Comparison of ENCODE assay signal across 1 cellular context in the genomic region with DNA sequence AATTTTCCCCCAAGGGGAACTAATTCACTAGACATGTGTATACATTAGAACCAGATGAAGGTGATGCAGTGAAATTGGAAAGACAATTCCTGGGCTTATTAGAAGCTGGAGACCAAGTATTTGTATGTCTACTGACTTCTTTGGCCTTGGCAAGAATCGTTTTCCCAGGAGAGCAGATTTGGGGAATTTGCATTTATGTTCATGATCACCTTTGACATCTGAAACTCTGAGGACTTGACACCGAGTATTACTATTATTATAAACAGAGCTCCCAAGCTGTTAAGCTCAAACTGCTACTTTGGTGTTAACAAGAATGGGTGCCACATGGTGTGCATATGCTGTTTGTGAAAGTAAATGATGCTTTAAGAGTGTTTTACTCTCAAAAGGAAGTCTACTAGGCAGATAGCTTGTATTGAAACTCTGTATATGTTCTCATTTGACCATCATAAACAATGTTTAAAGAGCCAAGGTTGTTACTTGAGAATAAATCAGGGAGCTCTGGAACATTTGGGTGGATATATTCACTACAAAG.
TF ChIP-seq lines count a peak whose summit lies in the region.

No MANE protein-coding gene starts in this region.

TF ChIP-seq in H1, 55 proteins besides CTCF, POLR2A, EP300 and RAD21:
- TF ChIP-seq, protein P1, sequence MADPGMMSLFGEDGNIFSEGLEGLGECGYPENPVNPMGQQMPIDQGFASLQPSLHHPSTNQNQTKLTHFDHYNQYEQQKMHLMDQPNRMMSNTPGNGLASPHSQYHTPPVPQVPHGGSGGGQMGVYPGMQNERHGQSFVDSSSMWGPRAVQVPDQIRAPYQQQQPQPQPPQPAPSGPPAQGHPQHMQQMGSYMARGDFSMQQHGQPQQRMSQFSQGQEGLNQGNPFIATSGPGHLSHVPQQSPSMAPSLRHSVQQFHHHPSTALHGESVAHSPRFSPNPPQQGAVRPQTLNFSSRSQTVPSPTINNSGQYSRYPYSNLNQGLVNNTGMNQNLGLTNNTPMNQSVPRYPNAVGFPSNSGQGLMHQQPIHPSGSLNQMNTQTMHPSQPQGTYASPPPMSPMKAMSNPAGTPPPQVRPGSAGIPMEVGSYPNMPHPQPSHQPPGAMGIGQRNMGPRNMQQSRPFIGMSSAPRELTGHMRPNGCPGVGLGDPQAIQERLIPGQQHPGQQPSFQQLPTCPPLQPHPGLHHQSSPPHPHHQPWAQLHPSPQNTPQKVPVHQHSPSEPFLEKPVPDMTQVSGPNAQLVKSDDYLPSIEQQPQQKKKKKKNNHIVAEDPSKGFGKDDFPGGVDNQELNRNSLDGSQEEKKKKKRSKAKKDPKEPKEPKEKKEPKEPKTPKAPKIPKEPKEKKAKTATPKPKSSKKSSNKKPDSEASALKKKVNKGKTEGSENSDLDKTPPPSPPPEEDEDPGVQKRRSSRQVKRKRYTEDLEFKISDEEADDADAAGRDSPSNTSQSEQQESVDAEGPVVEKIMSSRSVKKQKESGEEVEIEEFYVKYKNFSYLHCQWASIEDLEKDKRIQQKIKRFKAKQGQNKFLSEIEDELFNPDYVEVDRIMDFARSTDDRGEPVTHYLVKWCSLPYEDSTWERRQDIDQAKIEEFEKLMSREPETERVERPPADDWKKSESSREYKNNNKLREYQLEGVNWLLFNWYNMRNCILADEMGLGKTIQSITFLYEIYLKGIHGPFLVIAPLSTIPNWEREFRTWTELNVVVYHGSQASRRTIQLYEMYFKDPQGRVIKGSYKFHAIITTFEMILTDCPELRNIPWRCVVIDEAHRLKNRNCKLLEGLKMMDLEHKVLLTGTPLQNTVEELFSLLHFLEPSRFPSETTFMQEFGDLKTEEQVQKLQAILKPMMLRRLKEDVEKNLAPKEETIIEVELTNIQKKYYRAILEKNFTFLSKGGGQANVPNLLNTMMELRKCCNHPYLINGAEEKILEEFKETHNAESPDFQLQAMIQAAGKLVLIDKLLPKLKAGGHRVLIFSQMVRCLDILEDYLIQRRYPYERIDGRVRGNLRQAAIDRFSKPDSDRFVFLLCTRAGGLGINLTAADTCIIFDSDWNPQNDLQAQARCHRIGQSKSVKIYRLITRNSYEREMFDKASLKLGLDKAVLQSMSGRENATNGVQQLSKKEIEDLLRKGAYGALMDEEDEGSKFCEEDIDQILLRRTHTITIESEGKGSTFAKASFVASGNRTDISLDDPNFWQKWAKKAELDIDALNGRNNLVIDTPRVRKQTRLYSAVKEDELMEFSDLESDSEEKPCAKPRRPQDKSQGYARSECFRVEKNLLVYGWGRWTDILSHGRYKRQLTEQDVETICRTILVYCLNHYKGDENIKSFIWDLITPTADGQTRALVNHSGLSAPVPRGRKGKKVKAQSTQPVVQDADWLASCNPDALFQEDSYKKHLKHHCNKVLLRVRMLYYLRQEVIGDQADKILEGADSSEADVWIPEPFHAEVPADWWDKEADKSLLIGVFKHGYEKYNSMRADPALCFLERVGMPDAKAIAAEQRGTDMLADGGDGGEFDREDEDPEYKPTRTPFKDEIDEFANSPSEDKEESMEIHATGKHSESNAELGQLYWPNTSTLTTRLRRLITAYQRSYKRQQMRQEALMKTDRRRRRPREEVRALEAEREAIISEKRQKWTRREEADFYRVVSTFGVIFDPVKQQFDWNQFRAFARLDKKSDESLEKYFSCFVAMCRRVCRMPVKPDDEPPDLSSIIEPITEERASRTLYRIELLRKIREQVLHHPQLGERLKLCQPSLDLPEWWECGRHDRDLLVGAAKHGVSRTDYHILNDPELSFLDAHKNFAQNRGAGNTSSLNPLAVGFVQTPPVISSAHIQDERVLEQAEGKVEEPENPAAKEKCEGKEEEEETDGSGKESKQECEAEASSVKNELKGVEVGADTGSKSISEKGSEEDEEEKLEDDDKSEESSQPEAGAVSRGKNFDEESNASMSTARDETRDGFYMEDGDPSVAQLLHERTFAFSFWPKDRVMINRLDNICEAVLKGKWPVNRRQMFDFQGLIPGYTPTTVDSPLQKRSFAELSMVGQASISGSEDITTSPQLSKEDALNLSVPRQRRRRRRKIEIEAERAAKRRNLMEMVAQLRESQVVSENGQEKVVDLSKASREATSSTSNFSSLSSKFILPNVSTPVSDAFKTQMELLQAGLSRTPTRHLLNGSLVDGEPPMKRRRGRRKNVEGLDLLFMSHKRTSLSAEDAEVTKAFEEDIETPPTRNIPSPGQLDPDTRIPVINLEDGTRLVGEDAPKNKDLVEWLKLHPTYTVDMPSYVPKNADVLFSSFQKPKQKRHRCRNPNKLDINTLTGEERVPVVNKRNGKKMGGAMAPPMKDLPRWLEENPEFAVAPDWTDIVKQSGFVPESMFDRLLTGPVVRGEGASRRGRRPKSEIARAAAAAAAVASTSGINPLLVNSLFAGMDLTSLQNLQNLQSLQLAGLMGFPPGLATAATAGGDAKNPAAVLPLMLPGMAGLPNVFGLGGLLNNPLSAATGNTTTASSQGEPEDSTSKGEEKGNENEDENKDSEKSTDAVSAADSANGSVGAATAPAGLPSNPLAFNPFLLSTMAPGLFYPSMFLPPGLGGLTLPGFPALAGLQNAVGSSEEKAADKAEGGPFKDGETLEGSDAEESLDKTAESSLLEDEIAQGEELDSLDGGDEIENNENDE (IDR thresholded peaks at IDR 0.05; ENCODE audit: insufficient replicate concordance, low read length): no peak
- no peak for TF ChIP-seq SP4 (IDR thresholded peaks at IDR 0.05; ENCODE audit: low read length)
- TF ChIP-seq BRCA1 (IDR thresholded peaks at IDR 0.05; ENCODE audit: low read depth, low read length): no peak
- no peak for TF ChIP-seq SIN3A (conservative IDR thresholded peaks at IDR 0.05 in 1 of 2, IDR thresholded peaks at IDR 0.05 in 1 of 2; ENCODE audit: low read depth in 1 of 2, low read length in 2 of 2)
- TF ChIP-seq BCL11A (IDR thresholded peaks at IDR 0.05; ENCODE audit: low read depth in 2 of 2, low read length in 2 of 2): no peak
- TF ChIP-seq TAF7 (optimal IDR thresholded peaks at IDR 0.05; ENCODE audit: borderline replicate concordance, low read depth, low read length): no peak
- TF ChIP-seq TAF1 (IDR thresholded peaks at IDR 0.05; ENCODE audit: low read depth, low read length): no peak
- no peak for TF ChIP-seq SP2 (IDR thresholded peaks at IDR 0.05; ENCODE audit: low read length)
- TF ChIP-seq CBX8 (IDR thresholded peaks at IDR 0.05; ENCODE audit: borderline replicate concordance, low read depth, low read length): no peak
- no peak for TF ChIP-seq CTBP2 (IDR thresholded peaks at IDR 0.05; ENCODE audit: borderline replicate concordance, insufficient read depth, insufficient read length, low read length)
- no peak for TF ChIP-seq CEBPB (IDR thresholded peaks at IDR 0.05; ENCODE audit: low read depth, low read length)
- no peak for TF ChIP-seq MAFK (IDR thresholded peaks at IDR 0.05; ENCODE audit: low read depth, low read length)
- TF ChIP-seq, protein P2, sequence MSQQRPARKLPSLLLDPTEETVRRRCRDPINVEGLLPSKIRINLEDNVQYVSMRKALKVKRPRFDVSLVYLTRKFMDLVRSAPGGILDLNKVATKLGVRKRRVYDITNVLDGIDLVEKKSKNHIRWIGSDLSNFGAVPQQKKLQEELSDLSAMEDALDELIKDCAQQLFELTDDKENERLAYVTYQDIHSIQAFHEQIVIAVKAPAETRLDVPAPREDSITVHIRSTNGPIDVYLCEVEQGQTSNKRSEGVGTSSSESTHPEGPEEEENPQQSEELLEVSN (IDR thresholded peaks at IDR 0.05): no peak
- TF ChIP-seq RXRA (IDR thresholded peaks at IDR 0.05; ENCODE audit: insufficient read depth, low read depth, low read length): no peak
- no peak for TF ChIP-seq RFX5 (IDR thresholded peaks at IDR 0.05; ENCODE audit: borderline replicate concordance, low read depth, low read length)
- no peak for TF ChIP-seq JUN (IDR thresholded peaks at IDR 0.05; ENCODE audit: low read depth, low read length)
- no peak for TF ChIP-seq JUND (IDR thresholded peaks at IDR 0.05; ENCODE audit: low read length)
